Comparison of ENCODE assay signal across 8 cellular contexts in genomic region chr1:227786673-227787512, GRCh38. TPM values are rescaled to one million over a fixed set of nuclear protein-coding genes. Genes with fewer than 3 reads are reported as not detected.
DNase-seq lines count a peak whose midpoint lies in the region; ATAC-seq, FAIRE-seq and TF ChIP-seq lines count a peak whose summit lies in the region.

No MANE protein-coding gene starts in this region.

- peak overlapping the region; percentile 53 for H3K27ac ChIP-seq in CD4-positive, alpha-beta memory T cell (ENCODE audit: low read depth, low read length)
- no peak overlapping the region for H3K27ac ChIP-seq in subcutaneous abdominal adipose tissue (ENCODE audit: low read depth, low read length)

- H3K4me1 Mint-ChIP-seq in CD4-positive, alpha-beta memory T cell = peaks cover 12 to 44% (median 22%) of the 10 kb centered on the region in 4 donors

- DNase-seq in CD4-positive, alpha-beta memory T cell = peak in 2 of 5 donors; percentile 13 to 15
- DNase-seq in astrocyte of the hippocampus (ENCODE audit: low read depth, low spot score) (peak; percentile 36), kidney tubule cell (ENCODE audit: low spot score) (peak; percentile 2), OCI-M1 (lab: John Stamatoyannopoulos, UW) (no peak), H54 (ENCODE audit: insufficient read length, low spot score) (no peak)

- H3K9me3 Mint-ChIP-seq in CD4-positive, alpha-beta memory T cell = no peaks in the 10 kb centered on the region

- peak overlapping the region in 4 of 5 donors; percentile 51 to 85 (median 75) for H3K9ac ChIP-seq in subcutaneous abdominal adipose tissue (ENCODE audit: low read length in 5 of 5)

- H3K4me3 Mint-ChIP-seq in CD4-positive, alpha-beta memory T cell = peak overlapping the region; percentile 83 to 89 (median 84)

- H3K9me3 ChIP-seq in CD4-positive, alpha-beta memory T cell (ENCODE audit: control insufficient read depth in 1 of 2, low read length in 2 of 2) = no peaks in the 10 kb centered on the region
- no peaks in the 10 kb centered on the region for H3K9me3 ChIP-seq in subcutaneous abdominal adipose tissue (ENCODE audit: control insufficient read depth in 5 of 5, low read length in 5 of 5)

- no peaks in the 10 kb centered on the region for H3K27me3 ChIP-seq in CD4-positive, alpha-beta memory T cell (ENCODE audit: insufficient read depth, low read length)
- H3K27me3 ChIP-seq in subcutaneous abdominal adipose tissue (ENCODE audit: control insufficient read depth in 5 of 5, insufficient read depth in 4 of 5, low read length in 5 of 5) = peaks cover 0 to 11% (median 0%) of the 10 kb centered on the region in 5 donors

- H3K4me1 ChIP-seq in CD4-positive, alpha-beta memory T cell (ENCODE audit: insufficient read depth, low read length) = peaks cover 28% of the 10 kb centered on the region
- peaks cover 3 to 28% (median 25%) of the 10 kb centered on the region in 5 donors for H3K4me1 ChIP-seq in subcutaneous abdominal adipose tissue (ENCODE audit: control insufficient read depth in 5 of 5, insufficient read depth in 5 of 5, low read length in 5 of 5)

- CTCF ChIA-PET in CD4-positive, alpha-beta memory T cell (lab: Charles Lee; ENCODE audit: partially characterized antibody) = interaction anchor here (4.2 kb wide), 1 partner anchor 23 kb away, joined by 43 read pairs; no protein-coding TSS in a partner anchor

- peaks cover 0 to 3% of the 10 kb centered on the region in 2 donors for H3K36me3 Mint-ChIP-seq in CD4-positive, alpha-beta memory T cell

- peak overlapping the region in 6 of 7 donors; percentile 81 to 86 (median 84) for H3K27ac Mint-ChIP-seq in CD4-positive, alpha-beta memory T cell

- no peaks in the 10 kb centered on the region for H3K27me3 Mint-ChIP-seq in CD4-positive, alpha-beta memory T cell

- TF ChIP-seq POLR2A in H54 (IDR thresholded peaks at IDR 0.05; ENCODE audit: low read depth, low read length) = no peak

- no peak for FAIRE-seq in H54 (lab: Jason Lieb, UNC)

- no peaks in the 10 kb centered on the region for H3K36me3 ChIP-seq in CD4-positive, alpha-beta memory T cell (ENCODE audit: insufficient read depth, low read length)
- peaks cover 0 to 5% (median 3%) of the 10 kb centered on the region in 5 donors for H3K36me3 ChIP-seq in subcutaneous abdominal adipose tissue (ENCODE audit: control insufficient read depth in 5 of 5, insufficient read depth in 5 of 5, low read length in 5 of 5)

- POLR2A ChIA-PET in CD4-positive, alpha-beta memory T cell (lab: Charles Lee; ENCODE audit: partially characterized antibody) = interaction anchor here (0.7 to 3.4 kb wide), 14 partner anchors 7 to 379 kb away, joined by 3 to 61 read pairs (median 5); partner anchors contain the start of gene IBA57

- ATAC-seq in HG02870 (IDR thresholded peaks at IDR 0.05; ENCODE audit: unreplicated experiment) (peak; percentile 0), GM18867 (IDR thresholded peaks at IDR 0.05; ENCODE audit: unreplicated experiment) (no peak)

- peak overlapping the region in 1 of 2 donors; percentile 89 for H3K4me3 ChIP-seq in CD4-positive, alpha-beta memory T cell (ENCODE audit: low read length in 2 of 2)
- peak overlapping the region; percentile 73 to 80 (median 75) for H3K4me3 ChIP-seq in subcutaneous abdominal adipose tissue (ENCODE audit: low read depth in 1 of 5, low read length in 5 of 5)

- intact Hi-C loops in CD4-positive, alpha-beta memory T cell (cut with micrococcal nuclease) = loop anchor here (5.0 kb wide), 2 partner anchors 100 to 380 kb away; partner anchors contain the start of gene IBA57

RNA-seq across cellular contexts. Expression of gene PRSS38, which starts 28.6 kb away (rescaled TPM):
- total RNA-seq in CD4-positive, alpha-beta memory T cell = not detected
- polyA plus RNA-seq in CD4-positive, alpha-beta memory T cell = not detected

RNA-seq across cellular contexts. Expression of gene SNAP47, which starts 51.7 kb away (rescaled TPM):
- 10 to 100 TPM; 27.0 to 30.5 TPM for total RNA-seq in CD4-positive, alpha-beta memory T cell
- polyA plus RNA-seq in CD4-positive, alpha-beta memory T cell = 10 to 100 TPM; 46.6 to 53.6 TPM

RNA-seq across cellular contexts. Expression of gene JMJD4, which starts 51.8 kb away (rescaled TPM):
- 10 to 100 TPM; 32.4 to 34.1 TPM for total RNA-seq in CD4-positive, alpha-beta memory T cell
- 10 to 100 TPM; 22.6 to 26.9 TPM for polyA plus RNA-seq in CD4-positive, alpha-beta memory T cell

Comparison
In these comparisons a context has a peak if more than half of its experiments do, and no peak if none do; other contexts are left out.
1. DNase-seq: peak in astrocyte of the hippocampus (single experiment) and kidney tubule cell (single experiment); none in OCI-M1 (single experiment) and H54 (single experiment).